In genomic region chr6:42783876-42784738, GRCh38 we compare ENCODE assay signal across 8 cellular contexts. TPM values are rescaled to one million over a fixed set of nuclear protein-coding genes. Genes with fewer than 3 reads are reported as not detected.
DNase-seq lines count a peak whose midpoint lies in the region; ATAC-seq and TF ChIP-seq lines count a peak whose summit lies in the region.

No MANE protein-coding gene starts in this region.

- no peak for TF ChIP-seq POLR2A in heart left ventricle (IDR thresholded peaks at IDR 0.05)
- no peak for TF ChIP-seq POLR2A in sigmoid colon (IDR thresholded peaks at IDR 0.05)

- H3K4me1 ChIP-seq in heart left ventricle (peaks cover 3 to 57% (median 41%) of the 10 kb centered on the region in 12 donors), sigmoid colon (peaks cover 0 to 58% (median 50%) of the 10 kb centered on the region in 4 donors)

- no peaks in the 10 kb centered on the region for H3K9me3 Mint-ChIP-seq in activated B cell treated with CpG ODN at 0.5 μM for 24 hours

- peaks cover 25% of the 10 kb centered on the region for H3K36me3 Mint-ChIP-seq in activated B cell treated with CpG ODN at 0.5 μM for 24 hours (ENCODE audit: low read depth)

- WGBS in heart left ventricle, 4 donors = 1 to 3% (median 1%) methylated on average over 11 of the region's 11 CpGs
- WGBS in sigmoid colon, 2 donors = 1 to 2% methylated on average over 11 of the region's 11 CpGs

- CTCF ChIA-PET in BJ (lab: Yijun Ruan, JAX) (no interaction called here), activated B cell treated with CpG ODN at 0.5 μM for 24 hours (lab: Charles Lee) (no interaction called here)

- no peaks in the 10 kb centered on the region for H3K27me3 ChIP-seq in BJ (ENCODE audit: control insufficient read depth, insufficient read depth, low read length)
- no peaks in the 10 kb centered on the region for H3K27me3 ChIP-seq in heart left ventricle
- no peaks in the 10 kb centered on the region for H3K27me3 ChIP-seq in sigmoid colon

- no peak overlapping the region for H3K27ac Mint-ChIP-seq in activated B cell treated with CpG ODN at 0.5 μM for 24 hours

- H3K4me3 Mint-ChIP-seq in activated B cell treated with CpG ODN at 0.5 μM for 24 hours = peak overlapping the region; percentile 92

- H3K27ac ChIP-seq in heart left ventricle (peak overlapping the region; percentile 98 to 100 (median 100)), sigmoid colon (peak overlapping the region; percentile 96 to 100 (median 100))

- H3K4me3 ChIP-seq in BJ (ENCODE audit: low read depth, low read length) = peak overlapping the region; percentile 72
- peak overlapping the region; percentile 63 to 97 (median 90) for H3K4me3 ChIP-seq in heart left ventricle
- peak overlapping the region; percentile 80 to 98 (median 90) for H3K4me3 ChIP-seq in sigmoid colon

- ATAC-seq in HG03025 (IDR thresholded peaks at IDR 0.05; ENCODE audit: low FRiP score, unreplicated experiment) (peak; percentile 6), activated B cell treated with CpG ODN at 0.5 μM for 24 hours (ENCODE audit: low read depth) (no peak), heart left ventricle (peak in 3 of 4 donors; percentile 21 to 49 (median 43)), HG03108 (IDR thresholded peaks at IDR 0.05; ENCODE audit: unreplicated experiment) (no peak), GM21786 (IDR thresholded peaks at IDR 0.05; ENCODE audit: unreplicated experiment) (no peak)

- no peak for TF ChIP-seq EP300 in sigmoid colon (IDR thresholded peaks at IDR 0.05)

- H3K36me3 ChIP-seq in BJ (ENCODE audit: control insufficient read depth, insufficient read depth, low read length) = no peaks in the 10 kb centered on the region
- H3K36me3 ChIP-seq in heart left ventricle = peaks cover 0 to 6% (median 0%) of the 10 kb centered on the region in 9 donors
- no peaks in the 10 kb centered on the region for H3K36me3 ChIP-seq in sigmoid colon

- POLR2A ChIA-PET in BJ (lab: Charles Lee) (interaction anchor here (0.6 kb wide), 1 partner anchor 9 kb away, joined by 4 read pairs; no protein-coding TSS in a partner anchor), activated B cell treated with CpG ODN at 0.5 μM for 24 hours (lab: Charles Lee) (interaction anchor here (0.8 to 27.3 kb wide), 11 partner anchors 10 to 889 kb away, joined by 3 to 1220 read pairs (median 36); partner anchors contain the start of genes CNPY3, PEX6, RPL7L1 and TBCC)

- H3K9me3 ChIP-seq in heart left ventricle = no peaks in the 10 kb centered on the region
- no peaks in the 10 kb centered on the region for H3K9me3 ChIP-seq in sigmoid colon

- TF ChIP-seq CTCF in BJ (IDR thresholded peaks at IDR 0.05; ENCODE audit: insufficient read depth, low read depth, low read length) (no peak), activated B cell treated with CpG ODN at 0.5 μM for 24 hours (IDR thresholded peaks at IDR 0.05) (no peak), heart left ventricle (IDR thresholded peaks at IDR 0.05) (peak in 1 of 12 donors; percentile 8), sigmoid colon (IDR thresholded peaks at IDR 0.05) (no peak)

- peaks cover 25% of the 10 kb centered on the region for H3K4me1 Mint-ChIP-seq in activated B cell treated with CpG ODN at 0.5 μM for 24 hours

- intact Hi-C loops in activated B cell treated with CpG ODN at 0.5 μM for 24 hours (cut with micrococcal nuclease) (loop anchor here (1.0 to 5.0 kb wide), 5 partner anchors 38 to 388 kb away; partner anchors contain the start of genes KLC4, MRPL2, RPL7L1 and SRF), heart left ventricle (cut with DNase I) (loop anchor here in 8 of 10 donors (2.0 to 5.0 kb wide), 6 partner anchors 37 to 198 kb away; partner anchors contain the start of genes TBCC (in 6 of the 8), RPL7L1 (in 3 of the 8) and PPP2R5D (in 1 of the 8)), sigmoid colon (cut with DNase I) (loop anchor here (2.0 to 5.0 kb wide), 2 partner anchors 95 to 388 kb away; partner anchors contain the start of genes RPL7L1 and SRF)

- DNase-seq in BJ (ENCODE audit: low read depth) = no peak
- no peak for DNase-seq in activated B cell treated with CpG ODN at 0.5 μM for 24 hours
- DNase-seq in heart left ventricle = no peak
- no peak for DNase-seq in sigmoid colon
- DNase-seq in COLO668 (lab: John Stamatoyannopoulos, UW; ENCODE audit: unreplicated experiment) = no peak

- H3K27me3 Mint-ChIP-seq in activated B cell treated with CpG ODN at 0.5 μM for 24 hours = no peaks in the 10 kb centered on the region

RNA-seq across cellular contexts. Expression of gene BICRAL, which starts 2.3 kb away (rescaled TPM):
- polyA plus RNA-seq in BJ (2011; rRNA removed) (7.4 and 8.6 TPM in 2 replicates), heart left ventricle (1 to 10 TPM; 2.5 to 6.0 TPM), sigmoid colon (1 to 10 TPM; 4.6 to 7.8 (median 4.8) TPM)
- polyA minus RNA-seq in BJ (2011; rRNA and poly(A)+ RNA removed) = 11.0 and 11.1 TPM in 2 replicates
- total RNA-seq in activated B cell treated with CpG ODN at 0.5 μM for 24 hours (25.2 and 25.5 TPM in 2 replicates), heart left ventricle (10 to 100 TPM in 8 of 9 donors, 1 to 10 TPM in 1; 9.9 to 17.1 (median 13.3) TPM), sigmoid colon (10 to 100 TPM; 13.6 to 18.5 (median 17.4) TPM)

RNA-seq across cellular contexts. Expression of gene TBCC, which starts 38.2 kb away (rescaled TPM):
- 16.5 and 23.8 TPM in 2 replicates for polyA plus RNA-seq in BJ (2011; rRNA removed)
- polyA minus RNA-seq in BJ (2011; rRNA and poly(A)+ RNA removed) = 15.4 and 15.5 TPM in 2 replicates
- 41.5 and 41.7 TPM in 2 replicates for total RNA-seq in activated B cell treated with CpG ODN at 0.5 μM for 24 hours
- total RNA-seq in heart left ventricle = 10 to 100 TPM; 10.4 to 21.7 (median 15.4) TPM
- polyA plus RNA-seq in heart left ventricle = 10 to 100 TPM; 16.9 to 19.7 TPM
- 10 to 100 TPM; 16.6 to 39.6 (median 27.7) TPM for total RNA-seq in sigmoid colon
- 10 to 100 TPM; 30.6 to 35.9 (median 35.4) TPM for polyA plus RNA-seq in sigmoid colon

Comparison
In these comparisons a context has a peak if more than half of its experiments do, and no peak if none do; other contexts are left out.
1. ATAC-seq: peak in HG03025 (single experiment) and heart left ventricle (3 of 4); none in activated B cell treated with CpG ODN at 0.5 μM for 24 hours (single experiment), HG03108 (single experiment) and GM21786 (single experiment).
2. Peak in every context shown above with its lines, with median percentiles within 50 percentile points of each other: H3K4me3 ChIP-seq.